Comparison of ENCODE assay signal across 8 cellular contexts in genomic region chrX:50691820-50692219, GRCh38.
DNase-seq lines count a peak whose midpoint lies in the region; ATAC-seq and TF ChIP-seq lines count a peak whose summit lies in the region.

No MANE protein-coding gene starts in this region.

- no peak overlapping the region for H3K27ac ChIP-seq in CD4-positive, CD25-positive, alpha-beta regulatory T cell (ENCODE audit: insufficient read depth, low read length, poor library complexity, severe bottlenecking)

- H3K4me1 ChIP-seq in CD4-positive, CD25-positive, alpha-beta regulatory T cell (ENCODE audit: control insufficient read depth, insufficient read depth, low read length, poor library complexity, severe bottlenecking), result no peaks in the 10 kb centered on the region

- peak; percentile 31 to 53 for ATAC-seq in CD4-positive, CD25-positive, alpha-beta regulatory T cell (ENCODE audit: low read depth in 2 of 2)
- peak; percentile 78 for ATAC-seq in HG02763 (IDR thresholded peaks at IDR 0.05; ENCODE audit: unreplicated experiment)
- peak; percentile 55 for ATAC-seq in stimulated activated effector memory CD8-positive, alpha-beta T cell treated with anti-CD3 and anti-CD28 coated beads, Interleukin-12 subunit alpha, Interleukin-12 subunit beta, amount 100 ng/mL, for 72 hours

- H3K27me3 Mint-ChIP-seq in CD4-positive, CD25-positive, alpha-beta regulatory T cell, result peaks cover under 1% of the 10 kb centered on the region

- H3K4me3 Mint-ChIP-seq in CD4-positive, CD25-positive, alpha-beta regulatory T cell, result no peak overlapping the region
- no peak overlapping the region for H3K4me3 Mint-ChIP-seq in stimulated activated effector memory CD8-positive, alpha-beta T cell treated with anti-CD3 and anti-CD28 coated beads, Interleukin-12 subunit alpha, Interleukin-12 subunit beta, amount 100 ng/mL, for 72 hours

- peak in 2 of 3 donors; percentile 35 to 59 for DNase-seq in CD4-positive, CD25-positive, alpha-beta regulatory T cell
- peak; percentile 39 for DNase-seq in GM13976 (ENCODE audit: low spot score)
- peak; percentile 2 to 5 for DNase-seq in NCI-H1930 (lab: John Stamatoyannopoulos, UW)
- peak; percentile 22 to 26 for DNase-seq in activated T-cell treated with anti-CD3 and anti-CD28 coated beads, Interleukin-2, amount 50 U/mL, for 48 hours
- peak; percentile 22 for DNase-seq in hepatic stellate cell (ENCODE audit: low spot score)
- DNase-seq in stimulated activated effector memory CD8-positive, alpha-beta T cell treated with anti-CD3 and anti-CD28 coated beads, Interleukin-12 subunit alpha, Interleukin-12 subunit beta, amount 100 ng/mL, for 72 hours (ENCODE audit: low spot score in 2 of 2), result peak in 1 of 2 donors; percentile 41
- no peak for DNase-seq in epidermal melanocyte (ENCODE audit: insufficient read length, low spot score)

- H3K4me1 Mint-ChIP-seq in CD4-positive, CD25-positive, alpha-beta regulatory T cell, result no peaks in the 10 kb centered on the region
- no peaks in the 10 kb centered on the region for H3K4me1 Mint-ChIP-seq in stimulated activated effector memory CD8-positive, alpha-beta T cell treated with anti-CD3 and anti-CD28 coated beads, Interleukin-12 subunit alpha, Interleukin-12 subunit beta, amount 100 ng/mL, for 72 hours

- no peaks in the 10 kb centered on the region for H3K9me3 Mint-ChIP-seq in CD4-positive, CD25-positive, alpha-beta regulatory T cell
- H3K9me3 Mint-ChIP-seq in stimulated activated effector memory CD8-positive, alpha-beta T cell treated with anti-CD3 and anti-CD28 coated beads, Interleukin-12 subunit alpha, Interleukin-12 subunit beta, amount 100 ng/mL, for 72 hours, result no peaks in the 10 kb centered on the region

- H3K36me3 ChIP-seq in CD4-positive, CD25-positive, alpha-beta regulatory T cell (ENCODE audit: control insufficient read depth, insufficient read depth, low read length), result no peaks in the 10 kb centered on the region

- no peak overlapping the region for H3K27ac Mint-ChIP-seq in CD4-positive, CD25-positive, alpha-beta regulatory T cell
- H3K27ac Mint-ChIP-seq in stimulated activated effector memory CD8-positive, alpha-beta T cell treated with anti-CD3 and anti-CD28 coated beads, Interleukin-12 subunit alpha, Interleukin-12 subunit beta, amount 100 ng/mL, for 72 hours, result no peak overlapping the region

- H3K36me3 Mint-ChIP-seq in CD4-positive, CD25-positive, alpha-beta regulatory T cell, result no peaks in the 10 kb centered on the region
- no peaks in the 10 kb centered on the region for H3K36me3 Mint-ChIP-seq in stimulated activated effector memory CD8-positive, alpha-beta T cell treated with anti-CD3 and anti-CD28 coated beads, Interleukin-12 subunit alpha, Interleukin-12 subunit beta, amount 100 ng/mL, for 72 hours

- peak; percentile 41 for TF ChIP-seq CTCF in GM13976 (IDR thresholded peaks at IDR 0.05; ENCODE audit: borderline replicate concordance, control extremely low read depth, extremely low read depth, insufficient read depth, missing control alignments)

- H3K9me3 ChIP-seq in CD4-positive, CD25-positive, alpha-beta regulatory T cell (ENCODE audit: control insufficient read depth in 2 of 2, low read length in 2 of 2), result no peaks in the 10 kb centered on the region

- in situ Hi-C loops in GM13976 (cut with MboI; ENCODE audit: low sequenced_read_pairs, unreplicated experiment), result no loop called here

- no peaks in the 10 kb centered on the region for H3K27me3 ChIP-seq in CD4-positive, CD25-positive, alpha-beta regulatory T cell (ENCODE audit: control insufficient read depth, insufficient read depth, low read length)

- H3K4me3 ChIP-seq in CD4-positive, CD25-positive, alpha-beta regulatory T cell (ENCODE audit: low read depth, low read length), result no peak overlapping the region
